8 cellular contexts compared by ENCODE assay signal in the genomic region with DNA sequence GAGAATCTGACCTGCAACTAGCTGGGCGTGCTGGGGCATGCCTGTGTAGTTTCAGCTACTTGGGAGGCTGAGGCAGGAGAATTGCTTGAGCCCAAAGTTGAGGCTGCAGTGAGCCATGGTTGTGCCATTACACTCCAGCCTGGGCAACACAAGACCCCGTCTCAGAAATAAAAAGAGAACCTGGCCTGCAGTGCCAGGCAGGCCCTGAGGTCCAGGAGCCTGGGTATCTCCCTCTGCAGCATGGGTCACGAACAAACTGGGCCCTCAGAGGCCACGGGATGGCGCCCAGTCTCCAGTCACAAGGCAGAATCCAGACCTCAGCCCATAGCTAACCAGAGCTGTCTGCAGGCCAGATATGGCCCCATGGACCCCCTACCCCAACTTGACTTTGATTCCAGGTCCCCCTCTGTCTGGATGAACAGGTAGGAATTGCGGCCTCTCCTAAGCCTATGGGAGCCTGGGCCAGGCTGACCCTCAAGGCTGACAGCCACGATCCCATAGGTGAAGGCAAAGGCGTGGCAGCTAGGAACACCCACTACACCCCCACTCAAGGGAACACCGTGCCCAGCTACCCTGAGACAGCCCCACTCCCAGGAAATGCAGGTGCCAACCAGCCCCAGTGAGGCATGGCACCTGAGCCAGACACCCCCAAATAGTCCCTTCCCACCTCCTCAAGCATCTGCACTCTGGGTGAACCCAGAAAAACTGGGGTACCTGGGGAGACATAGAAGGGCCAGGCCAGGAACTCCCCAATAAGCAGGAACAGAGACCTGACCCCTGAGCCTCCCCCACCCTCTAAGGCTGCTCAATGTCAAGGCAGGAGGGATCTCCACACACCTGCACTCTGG. TPM values are rescaled to one million over a fixed set of nuclear protein-coding genes. Genes with fewer than 3 reads are reported as not detected.
DNase-seq lines count a peak whose midpoint lies in the region; ATAC-seq and TF ChIP-seq lines count a peak whose summit lies in the region.

No MANE protein-coding gene starts in this region.

- no peaks in the 10 kb centered on the region for H3K9me3 ChIP-seq in suprapubic skin

- in situ Hi-C loops in GM13976 (cut with MboI; ENCODE audit: low sequenced_read_pairs, unreplicated experiment): no loop called here

- TF ChIP-seq EP300 in suprapubic skin (IDR thresholded peaks at IDR 0.05): no peak

- H3K4me3 ChIP-seq in suprapubic skin: peak overlapping the region; percentile 93

- no peak for ATAC-seq in GM18873 (IDR thresholded peaks at IDR 0.05; ENCODE audit: low FRiP score, unreplicated experiment)
- no peak for ATAC-seq in HG03045 (IDR thresholded peaks at IDR 0.05; ENCODE audit: unreplicated experiment)

- peaks cover 38% of the 10 kb centered on the region for H3K4me1 ChIP-seq in suprapubic skin

- DNase-seq in GM13976 (ENCODE audit: low spot score) (peak; percentile 43), SKM-1 treated with dmso at 0.1 percent for 144 hours (lab: John Stamatoyannopoulos, UW; ENCODE audit: unreplicated experiment) (peak; percentile 62), cerebellar cortex (ENCODE audit: low spot score) (peak; percentile 76), lung microvascular endothelial cell (ENCODE audit: low read depth in 2 of 2) (peak; percentile 35 to 67), suprapubic skin (ENCODE audit: low spot score in 2 of 2) (no peak)

- TF ChIP-seq POLR2A in suprapubic skin (IDR thresholded peaks at IDR 0.05): no peak

- H3K27me3 ChIP-seq in suprapubic skin: no peaks in the 10 kb centered on the region

- WGBS in suprapubic skin: 57% methylated on average over 5 of the region's 9 CpGs

- peak; percentile 40 for TF ChIP-seq CTCF in 22Rv1 (IDR thresholded peaks at IDR 0.05)
- TF ChIP-seq CTCF in GM13976 (IDR thresholded peaks at IDR 0.05; ENCODE audit: borderline replicate concordance, control extremely low read depth, extremely low read depth, insufficient read depth, missing control alignments): no peak
- no peak for TF ChIP-seq CTCF in suprapubic skin (IDR thresholded peaks at IDR 0.05)

- peak overlapping the region; percentile 100 for H3K27ac ChIP-seq in 22Rv1
- H3K27ac ChIP-seq in suprapubic skin: peak overlapping the region; percentile 7

- peaks cover 50% of the 10 kb centered on the region for H3K36me3 ChIP-seq in suprapubic skin

RNA-seq across cellular contexts. Expression of a gene that starts 4.0 kb away (rescaled TPM):
- total RNA-seq in lung microvascular endothelial cell (1,606 and 1,886 TPM in 2 replicates), suprapubic skin (1,000 to 10,000 TPM; 1,382 to 2,494 (median 2,273) TPM)

RNA-seq across cellular contexts. Expression of a gene that starts 12.8 kb away (rescaled TPM):
- total RNA-seq in lung microvascular endothelial cell (3.7 and 3.8 TPM in 2 replicates), suprapubic skin (10 to 100 TPM; 12.2 to 19.0 (median 16.8) TPM)

Comparison
In these comparisons a context has a peak if more than half of its experiments do, and no peak if none do; other contexts are left out.
1. DNase-seq: peak in GM13976 (single experiment), SKM-1 treated with dmso at 0.1 percent for 144 hours (single experiment), cerebellar cortex (single experiment) and lung microvascular endothelial cell (2 of 2); none in suprapubic skin (0 of 2).